12 cellular contexts compared by ENCODE assay signal in the genomic region with DNA sequence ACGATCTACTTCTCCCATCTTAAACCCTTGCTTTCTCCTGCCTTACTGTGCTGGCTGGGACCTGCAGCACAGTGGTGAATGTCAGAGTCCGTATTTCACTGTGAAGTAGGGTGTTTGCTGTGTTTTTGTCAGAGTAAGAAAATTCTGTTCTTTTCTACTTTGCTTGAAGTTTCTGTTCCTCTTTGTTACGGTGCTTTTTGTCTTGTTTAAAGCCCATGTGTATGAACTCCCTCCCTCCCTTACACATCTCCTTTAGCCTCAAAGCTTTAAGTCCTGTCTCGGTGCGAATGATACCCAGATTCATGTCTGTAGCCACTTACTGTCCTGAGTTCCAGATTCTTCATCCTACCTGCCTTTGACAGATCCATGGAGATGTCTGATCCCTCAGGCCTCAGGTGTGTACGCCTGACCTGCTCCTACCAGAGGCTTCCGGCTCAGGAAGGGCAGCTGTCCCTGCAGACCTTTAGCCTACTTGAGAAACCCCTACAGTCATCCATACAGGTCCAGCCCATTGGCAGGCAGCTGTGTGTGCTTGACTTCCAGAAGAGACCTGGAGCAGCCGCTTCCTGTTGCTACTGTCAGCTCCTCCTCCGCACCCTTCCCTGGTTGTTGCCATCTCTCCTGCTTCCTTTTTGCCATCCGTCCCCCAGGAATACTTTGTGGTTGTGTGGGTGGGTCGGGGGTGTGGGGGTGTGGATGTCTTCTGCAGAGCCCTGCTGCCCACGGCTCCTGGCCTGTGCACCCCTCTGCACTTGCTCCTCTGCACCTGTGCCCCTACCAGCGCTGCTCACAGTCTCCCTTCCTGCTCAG.
DNase-seq lines count a peak whose midpoint lies in the region; ATAC-seq, FAIRE-seq and TF ChIP-seq lines count a peak whose summit lies in the region.
"Had no signal": no experiment of that assay in that cellular context is flagged by ENCODE, and none has a peak within 500 bp of the region (broad histone marks: within the 10 kb centered on the region; RNA-seq: fewer than 3 reads in every experiment).

No MANE protein-coding gene starts in this region.

- peak; percentile 87 for ATAC-seq in GM18511 (IDR thresholded peaks at IDR 0.05; ENCODE audit: unreplicated experiment)
- peak; percentile 83 for ATAC-seq in GM21447 (IDR thresholded peaks at IDR 0.05; ENCODE audit: unreplicated experiment)
- ATAC-seq in HG03432 (IDR thresholded peaks at IDR 0.05; ENCODE audit: unreplicated experiment) = peak; percentile 81
- ATAC-seq: gastroesophageal sphincter had no signal

- DNase-seq in endodermal cell (no peak), smooth muscle cell (lab: John Stamatoyannopoulos, UW; ENCODE audit: unreplicated experiment) (no peak), NCI-H1048 (lab: John Stamatoyannopoulos, UW) (no peak), small intestine (no peak), NCI-H1417 treated with DMSO at 0.1 percent for 48 hours (lab: John Stamatoyannopoulos, UW) (no peak)
- DNase-seq: retina had no signal

- H3K27ac Mint-ChIP-seq in endodermal cell = peak overlapping the region; percentile 10
- H3K27ac Mint-ChIP-seq: activated naive CD8-positive, alpha-beta T cell had no signal

- H3K4me1 Mint-ChIP-seq in endodermal cell = no peaks in the 10 kb centered on the region

- no peak for FAIRE-seq in small intestine (lab: Jason Lieb, UNC)
- FAIRE-seq: RCC 7860 had no signal

- peaks cover 59% of the 10 kb centered on the region for H3K36me3 Mint-ChIP-seq in endodermal cell (ENCODE audit: low read depth)

- no peaks in the 10 kb centered on the region for H3K9me3 Mint-ChIP-seq in endodermal cell

- H3K4me1 ChIP-seq in endodermal cell (ENCODE audit: control insufficient read depth, insufficient read depth, low read length) (no peaks in the 10 kb centered on the region), smooth muscle cell (ENCODE audit: low read depth) (no peaks in the 10 kb centered on the region), small intestine (ENCODE audit: control insufficient read depth in 2 of 2, insufficient read depth in 1 of 2, low read depth in 1 of 2, low read length in 1 of 2) (no peaks in the 10 kb centered on the region)
- H3K4me1 ChIP-seq: gastroesophageal sphincter had no signal

- no peak overlapping the region for H3K4me3 ChIP-seq in endodermal cell (ENCODE audit: low read length)
- H3K4me3 ChIP-seq in smooth muscle cell = no peak overlapping the region
- H3K4me3 ChIP-seq in small intestine (ENCODE audit: low read depth in 1 of 2, low read length in 2 of 2) = no peak overlapping the region
- H3K4me3 ChIP-seq: gastroesophageal sphincter had no signal

- TF ChIP-seq CTCF in endodermal cell (conservative IDR thresholded peaks at IDR 0.05) (no peak), smooth muscle cell (IDR thresholded peaks at IDR 0.05; ENCODE audit: borderline replicate concordance, insufficient read depth, poor library complexity, severe bottlenecking) (no peak)

- 91% methylated on average over 9 to 12 of the region's 13 CpGs for WGBS in endodermal cell (ENCODE audit: insufficient coverage in 1 of 2, insufficient read length in 1 of 2), 2 experiments
- WGBS in smooth muscle cell (ENCODE audit: low lambda C conversion rate) = 95% methylated on average over 13 of the region's 13 CpGs
- 78 to 95% (median 88%) methylated on average over 13 of the region's 13 CpGs for WGBS in small intestine, 3 donors

- H3K27me3 ChIP-seq in endodermal cell (ENCODE audit: control insufficient read depth, insufficient read depth, low read length, poor library complexity, severe bottlenecking) (no peaks in the 10 kb centered on the region), smooth muscle cell (ENCODE audit: low read depth) (no peaks in the 10 kb centered on the region), small intestine (ENCODE audit: control insufficient read depth in 2 of 2, insufficient read depth in 2 of 2, low read length in 2 of 2) (no peaks in the 10 kb centered on the region)
- H3K27me3 ChIP-seq: gastroesophageal sphincter had no signal

- no peak overlapping the region for H3K4me2 ChIP-seq in smooth muscle cell

- no peaks in the 10 kb centered on the region for H3K27me3 Mint-ChIP-seq in endodermal cell (ENCODE audit: insufficient read depth)
- H3K27me3 Mint-ChIP-seq: activated naive CD8-positive, alpha-beta T cell had no signal

- no peaks in the 10 kb centered on the region for H4K20me1 ChIP-seq in smooth muscle cell (ENCODE audit: low read depth)

- no peak overlapping the region for H3K27ac ChIP-seq in endodermal cell (ENCODE audit: low read depth, low read length)
- H3K27ac ChIP-seq in smooth muscle cell (ENCODE audit: low read depth) = no peak overlapping the region
- peak overlapping the region in 1 of 2 donors; percentile 51 for H3K27ac ChIP-seq in small intestine (ENCODE audit: low read depth in 1 of 2, low read length in 1 of 2)
- H3K27ac ChIP-seq: gastroesophageal sphincter had no signal

- H3K79me2 ChIP-seq in smooth muscle cell (ENCODE audit: low read depth) = no peaks in the 10 kb centered on the region

- H3K36me3 ChIP-seq in endodermal cell (ENCODE audit: control insufficient read depth, insufficient read depth, low read length) = peaks cover 66% of the 10 kb centered on the region
- no peaks in the 10 kb centered on the region for H3K36me3 ChIP-seq in smooth muscle cell (ENCODE audit: low read depth)
- H3K36me3 ChIP-seq in small intestine (ENCODE audit: control insufficient read depth in 2 of 2, insufficient read depth in 2 of 2, low read length in 2 of 2) = peaks cover 5 to 11% of the 10 kb centered on the region in 2 donors

- H2AFZ ChIP-seq in smooth muscle cell (ENCODE audit: low read depth) = no peak overlapping the region

- H3K9ac ChIP-seq in endodermal cell (ENCODE audit: extremely low read depth, low read length, poor library complexity, severe bottlenecking) (no peak overlapping the region), smooth muscle cell (ENCODE audit: low read depth) (no peak overlapping the region)

- H3K4me3 Mint-ChIP-seq in endodermal cell = no peak overlapping the region
- H3K4me3 Mint-ChIP-seq: activated naive CD8-positive, alpha-beta T cell had no signal

- H3F3A ChIP-seq in smooth muscle cell (ENCODE audit: low read depth) = no peaks in the 10 kb centered on the region

- H3K9me3 ChIP-seq in endodermal cell (ENCODE audit: control insufficient read depth, low read length) (no peaks in the 10 kb centered on the region), smooth muscle cell (replicated peaks; ENCODE audit: low read depth) (no peaks in the 10 kb centered on the region), small intestine (ENCODE audit: control insufficient read depth, low read depth) (no peaks in the 10 kb centered on the region)
- H3K9me3 ChIP-seq: gastroesophageal sphincter had no signal
